Comparison of ENCODE assay signal across 8 cellular contexts in the genomic region with DNA sequence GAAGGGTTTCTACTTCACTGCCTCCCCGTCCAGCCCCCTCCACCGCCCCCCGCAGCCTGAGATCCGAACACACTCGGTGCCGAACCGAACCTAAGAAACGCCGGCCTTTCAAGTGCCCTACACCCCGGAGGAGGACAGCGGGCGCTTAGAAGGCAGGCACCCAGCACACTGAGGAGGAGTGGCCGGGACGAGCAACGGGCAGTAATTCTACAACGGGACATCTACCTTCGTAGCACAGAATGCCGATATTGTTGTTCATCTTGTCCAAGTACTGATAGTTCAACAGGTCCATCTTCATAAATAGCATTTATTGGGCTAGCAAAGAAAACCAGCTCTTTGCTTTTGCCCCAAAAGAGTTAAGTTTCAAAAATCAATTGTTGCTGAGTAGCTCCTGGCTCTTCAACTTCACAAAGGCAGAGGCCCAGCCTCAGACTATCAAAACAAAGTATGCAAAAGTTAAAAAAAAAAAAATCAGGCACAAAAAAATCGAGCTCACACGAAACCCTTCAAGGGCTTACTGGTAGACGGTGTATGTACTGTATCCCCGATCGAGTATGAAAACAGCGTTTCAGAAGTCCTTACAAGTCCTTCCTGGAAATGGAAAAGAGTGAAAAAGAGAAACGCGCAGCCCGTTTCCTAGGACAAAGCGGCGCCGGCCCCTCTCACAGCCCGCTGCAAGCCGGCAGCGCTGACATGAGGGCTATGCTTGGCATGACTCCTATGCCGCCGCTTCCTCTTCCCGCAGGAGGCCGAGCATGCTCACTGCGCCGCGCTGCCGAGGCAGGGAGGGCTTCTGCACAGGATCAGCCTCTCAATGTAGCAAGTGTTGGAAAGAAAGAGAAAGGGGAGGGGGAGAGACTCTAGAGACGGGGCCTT. TPM values are rescaled to one million over a fixed set of nuclear protein-coding genes. Genes with fewer than 3 reads are reported as not detected.
DNase-seq lines count a peak whose midpoint lies in the region; ATAC-seq and TF ChIP-seq lines count a peak whose summit lies in the region.

A gene with protein sequence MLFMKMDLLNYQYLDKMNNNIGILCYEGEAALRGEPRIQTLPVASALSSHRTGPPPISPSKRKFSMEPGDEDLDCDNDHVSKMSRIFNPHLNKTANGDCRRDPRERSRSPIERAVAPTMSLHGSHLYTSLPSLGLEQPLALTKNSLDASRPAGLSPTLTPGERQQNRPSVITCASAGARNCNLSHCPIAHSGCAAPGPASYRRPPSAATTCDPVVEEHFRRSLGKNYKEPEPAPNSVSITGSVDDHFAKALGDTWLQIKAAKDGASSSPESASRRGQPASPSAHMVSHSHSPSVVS (minus strand): TSS at position 704 of the 876 bp plus-strand sequence. CDS start 397 bp downstream, at position 307.

- H3K27ac Mint-ChIP-seq in nephron progenitor cell = peak within 1 kb of the TSS; percentile 100
- H3K27ac Mint-ChIP-seq in stimulated activated naive CD8-positive, alpha-beta T cell treated with anti-CD3 and anti-CD28 coated beads, Interleukin-15, Interleukin-2, amounts not matched to agents 100 ng/mL and 50 ng/mL, for 24 hours = peak within 1 kb of the TSS; percentile 99

- no peaks in the 10 kb centered on the region for H3K27me3 Mint-ChIP-seq in nephron progenitor cell (ENCODE audit: low read depth, poor library complexity)
- H3K27me3 Mint-ChIP-seq in stimulated activated naive CD8-positive, alpha-beta T cell treated with anti-CD3 and anti-CD28 coated beads, Interleukin-15, Interleukin-2, amounts not matched to agents 100 ng/mL and 50 ng/mL, for 24 hours = no peaks in the 10 kb centered on the region

- peak within 1 kb of the TSS; percentile 97 for H3K4me3 Mint-ChIP-seq in nephron progenitor cell
- H3K4me3 Mint-ChIP-seq in stimulated activated naive CD8-positive, alpha-beta T cell treated with anti-CD3 and anti-CD28 coated beads, Interleukin-15, Interleukin-2, amounts not matched to agents 100 ng/mL and 50 ng/mL, for 24 hours = peak within 1 kb of the TSS; percentile 99

- no peaks in the 10 kb centered on the region for H3K9me3 Mint-ChIP-seq in nephron progenitor cell
- H3K9me3 Mint-ChIP-seq in stimulated activated naive CD8-positive, alpha-beta T cell treated with anti-CD3 and anti-CD28 coated beads, Interleukin-15, Interleukin-2, amounts not matched to agents 100 ng/mL and 50 ng/mL, for 24 hours = no peaks in the 10 kb centered on the region

- H3K4me3 ChIP-seq in Jurkat, Clone E6-1 (ENCODE audit: low read length) = peak within 1 kb of the TSS; percentile 98

- peak; percentile 49 for ATAC-seq in GM21619 (IDR thresholded peaks at IDR 0.05; ENCODE audit: unreplicated experiment)

- H3K36me3 Mint-ChIP-seq in nephron progenitor cell (ENCODE audit: low read depth) = peaks cover 3% of the 10 kb centered on the region
- peaks cover 18% of the 10 kb centered on the region for H3K36me3 Mint-ChIP-seq in stimulated activated naive CD8-positive, alpha-beta T cell treated with anti-CD3 and anti-CD28 coated beads, Interleukin-15, Interleukin-2, amounts not matched to agents 100 ng/mL and 50 ng/mL, for 24 hours (ENCODE audit: low read depth)

- DNase-seq in DMS153 treated with DMSO at 0.1 percent for 48 hours (lab: John Stamatoyannopoulos, UW; ENCODE audit: unreplicated experiment) (peak; percentile 36), SHP77 (lab: John Stamatoyannopoulos, UW) (peak; percentile 82 to 85), fibroblast of the conjunctiva (ENCODE audit: low read depth) (peak; percentile 86), nephron progenitor cell (peak; percentile 84)
- DNase-seq in Jurkat, Clone E6-1 (ENCODE audit: low read depth, low spot score) = peak; percentile 90
- DNase-seq in activated effector memory CD4-positive, alpha-beta T cell treated with anti-CD3 and anti-CD28 coated beads, Interleukin-2, amount 50 U/mL, for 16 hours = peak; percentile 89

- no peak for TF ChIP-seq CTCF in nephron progenitor cell (IDR thresholded peaks at IDR 0.05)

- peaks cover 61% of the 10 kb centered on the region for H3K4me1 Mint-ChIP-seq in nephron progenitor cell
- H3K4me1 Mint-ChIP-seq in stimulated activated naive CD8-positive, alpha-beta T cell treated with anti-CD3 and anti-CD28 coated beads, Interleukin-15, Interleukin-2, amounts not matched to agents 100 ng/mL and 50 ng/mL, for 24 hours (ENCODE audit: low read depth) = peaks cover 41% of the 10 kb centered on the region

RNA-seq across cellular contexts. Expression of the gene that starts here (rescaled TPM):
- 30.2 TPM for polyA plus RNA-seq in Jurkat, Clone E6-1 (2012; ENCODE audit: insufficient read depth, insufficient read length)

Comparison
In these comparisons a context has a peak if more than half of its experiments do, and no peak if none do; other contexts are left out.
1. Peak in every context shown above with its lines: DNase-seq, ATAC-seq and H3K4me3 ChIP-seq.
2. DNase-seq: peak in every context shown above with its lines; median percentile 90 in Jurkat, Clone E6-1; 89 in activated effector memory CD4-positive, alpha-beta T cell treated with anti-CD3 and anti-CD28 coated beads, Interleukin-2, amount 50 U/mL, for 16 hours; 86 in fibroblast of the conjunctiva; 84 in nephron progenitor cell; 84 in SHP77; 36 in DMS153 treated with DMSO at 0.1 percent for 48 hours.